In genomic region chr17:27206447-27206846, GRCh38 we compare ENCODE assay signal across 10 cellular contexts.
DNase-seq lines count a peak whose midpoint lies in the region; ATAC-seq and TF ChIP-seq lines count a peak whose summit lies in the region.
"Had no signal": no experiment of that assay in that cellular context is flagged by ENCODE, and none has a peak within 500 bp of the region (broad histone marks: within the 10 kb centered on the region; RNA-seq: fewer than 3 reads in every experiment).

No MANE protein-coding gene starts in this region.

- no peak overlapping the region for H3K9ac ChIP-seq in Loucy (ENCODE audit: low read depth, low read length, poor library complexity, severe bottlenecking)

- no peaks in the 10 kb centered on the region for H3F3A ChIP-seq in Loucy (ENCODE audit: low read depth)

- peak; percentile 68 for TF ChIP-seq CTCF in Loucy (conservative IDR thresholded peaks at IDR 0.05; ENCODE audit: low read length)
- TF ChIP-seq CTCF in WTC11 (IDR thresholded peaks at IDR 0.05): no peak
- TF ChIP-seq CTCF in osteocyte (IDR thresholded peaks at IDR 0.05): peak; percentile 17

- no peak overlapping the region for H3K4me2 ChIP-seq in Loucy (ENCODE audit: low read depth, low read length, poor library complexity, severe bottlenecking)

- ATAC-seq in WTC11: peak; percentile 69

- H4K20me1 ChIP-seq in Loucy (ENCODE audit: insufficient read depth, low read length, poor library complexity, severe bottlenecking): no peaks in the 10 kb centered on the region

- POLR2A ChIA-PET in WTC11 (lab: Charles Lee): no interaction called here

- no peaks in the 10 kb centered on the region for H3K9me2 ChIP-seq in Loucy (replicated peaks; ENCODE audit: low read depth, low read length)

- H3K27me3 Mint-ChIP-seq in WTC11 (ENCODE audit: low read depth): peaks cover 4% of the 10 kb centered on the region; the same call in 1 of the 2 replicates
- H3K27me3 Mint-ChIP-seq in osteocyte (ENCODE audit: unreplicated experiment): peaks cover 19% of the 10 kb centered on the region

- no peaks in the 10 kb centered on the region for H3K9me3 ChIP-seq in Loucy (ENCODE audit: insufficient read depth, low read depth, low read length)

- H3K4me1 Mint-ChIP-seq in WTC11: no peaks in the 10 kb centered on the region
- peaks cover 11% of the 10 kb centered on the region for H3K4me1 Mint-ChIP-seq in osteocyte (ENCODE audit: unreplicated experiment)
- H3K4me1 Mint-ChIP-seq: nephron progenitor cell had no signal

- H2AFZ ChIP-seq in Loucy (ENCODE audit: low read length): no peak overlapping the region

- CTCF ChIA-PET in WTC11 (lab: Charles Lee): interaction anchor here (0.5 to 1.8 kb wide), 10 partner anchors 8 to 127 kb away, joined by 3 to 8 read pairs (median 4); no protein-coding TSS in a partner anchor

- no peak overlapping the region for H3K4me3 Mint-ChIP-seq in WTC11
- no peak overlapping the region for H3K4me3 Mint-ChIP-seq in osteocyte (ENCODE audit: unreplicated experiment)
- H3K4me3 Mint-ChIP-seq: nephron progenitor cell had no signal

- no peak overlapping the region for H3K4me3 ChIP-seq in Loucy (ENCODE audit: low read length, poor library complexity, severe bottlenecking)

- H3K27me3 ChIP-seq in Loucy (ENCODE audit: insufficient read depth, low read length, poor library complexity, severe bottlenecking): no peaks in the 10 kb centered on the region

- H3K9me3 Mint-ChIP-seq in WTC11 (peaks cover 65% of the 10 kb centered on the region), osteocyte (ENCODE audit: unreplicated experiment) (peaks cover 7% of the 10 kb centered on the region)

- no peaks in the 10 kb centered on the region for H3K79me2 ChIP-seq in Loucy (ENCODE audit: insufficient read depth, low read length)

- peaks cover 19% of the 10 kb centered on the region for H3K36me3 Mint-ChIP-seq in WTC11
- H3K36me3 Mint-ChIP-seq in osteocyte (ENCODE audit: unreplicated experiment): no peaks in the 10 kb centered on the region

- H3K4me1 ChIP-seq in Loucy (ENCODE audit: insufficient read depth, low read length, poor library complexity, severe bottlenecking): no peaks in the 10 kb centered on the region

- no peaks in the 10 kb centered on the region for H3K36me3 ChIP-seq in Loucy (ENCODE audit: insufficient read depth, low read length)

- H3K27ac Mint-ChIP-seq in WTC11 (no peak overlapping the region), osteocyte (ENCODE audit: unreplicated experiment) (no peak overlapping the region)
- H3K27ac Mint-ChIP-seq: nephron progenitor cell had no signal

- peak; percentile 64 for DNase-seq in SIG-M5 treated with dmso at 0.1 percent for 504 hours (lab: John Stamatoyannopoulos, UW; ENCODE audit: unreplicated experiment)
- DNase-seq in SIG-M5 (lab: John Stamatoyannopoulos, UW): no peak
- peak; percentile 14 for DNase-seq in WTC11 (ENCODE audit: low spot score)
- DNase-seq in osteocyte (ENCODE audit: extremely low spot score, unreplicated experiment): no peak
- no peak for DNase-seq in activated CD4-positive, alpha-beta T cell treated with anti-CD3 and anti-CD28 coated beads for 1 hour
- DNase-seq in NCI-H146 (lab: John Stamatoyannopoulos, UW): no peak
- no peak for DNase-seq in hippocampal formation (lab: John Stamatoyannopoulos, UW)
- DNase-seq: activated T-cell treated with anti-CD3 and anti-CD28 coated beads, Interleukin-2, amount 50 U/mL, for 1 hour; nephron progenitor cell had no signal

TF ChIP-seq in WTC11, 78 proteins besides CTCF, POLR2A, EP300 and RAD21:
- TF ChIP-seq, protein P1, sequence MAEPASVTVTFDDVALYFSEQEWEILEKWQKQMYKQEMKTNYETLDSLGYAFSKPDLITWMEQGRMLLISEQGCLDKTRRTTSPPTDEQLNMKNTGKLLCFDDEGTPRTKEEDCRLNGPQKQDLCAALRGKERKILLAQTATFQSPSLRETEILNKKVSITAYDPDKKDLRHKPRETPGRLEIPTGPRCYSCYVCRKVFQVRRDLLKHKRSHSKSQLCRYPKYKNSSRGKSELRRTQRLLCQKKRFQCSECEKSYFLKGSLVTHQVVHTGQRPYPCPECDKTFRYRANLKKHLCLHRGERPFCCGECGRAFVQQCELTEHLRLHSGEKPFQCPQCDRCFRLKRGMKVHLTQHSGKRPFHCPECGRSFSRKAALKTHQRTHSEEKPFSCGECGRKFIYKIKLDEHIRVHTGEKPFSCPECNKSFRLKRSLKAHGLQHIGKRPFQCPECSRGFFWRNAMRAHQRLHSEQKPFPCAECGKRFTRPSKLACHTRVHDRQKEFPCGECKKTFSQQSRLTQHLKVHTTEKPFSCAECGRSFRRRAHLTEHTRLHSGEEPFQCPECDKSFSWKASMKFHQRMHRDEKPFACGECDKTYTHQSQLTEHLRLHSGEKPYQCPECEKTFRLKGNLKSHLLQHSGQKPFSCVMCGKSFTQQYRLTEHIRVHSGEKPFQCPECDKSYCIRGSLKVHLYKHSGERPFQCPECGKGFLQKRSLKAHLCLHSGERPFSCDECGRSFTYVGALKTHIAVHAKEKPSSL (CRISPR knock-in tag; conservative IDR thresholded peaks at IDR 0.05): no peak
- no peak for TF ChIP-seq ZNF121 (CRISPR knock-in tag; IDR thresholded peaks at IDR 0.05)
- TF ChIP-seq NFYB (CRISPR knock-in tag; conservative IDR thresholded peaks at IDR 0.05; ENCODE audit: low read depth): no peak
- no peak for TF ChIP-seq ZNF423 (CRISPR knock-in tag; IDR thresholded peaks at IDR 0.05)
- TF ChIP-seq JAZF1 (CRISPR knock-in tag; IDR thresholded peaks at IDR 0.05): no peak
- TF ChIP-seq ZNF416 (CRISPR knock-in tag; IDR thresholded peaks at IDR 0.05): no peak
- no peak for TF ChIP-seq NR1H2 (CRISPR knock-in tag; IDR thresholded peaks at IDR 0.05)
- TF ChIP-seq, protein P2, sequence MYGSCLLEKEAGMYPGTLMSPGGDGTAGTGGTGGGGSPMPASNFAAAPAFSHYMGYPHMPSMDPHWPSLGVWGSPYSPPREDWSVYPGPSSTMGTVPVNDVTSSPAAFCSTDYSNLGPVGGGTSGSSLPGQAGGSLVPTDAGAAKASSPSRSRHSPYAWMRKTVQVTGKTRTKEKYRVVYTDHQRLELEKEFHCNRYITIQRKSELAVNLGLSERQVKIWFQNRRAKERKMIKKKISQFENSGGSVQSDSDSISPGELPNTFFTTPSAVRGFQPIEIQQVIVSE (CRISPR knock-in tag; IDR thresholded peaks at IDR 0.05; ENCODE audit: borderline replicate concordance): no peak
- TF ChIP-seq MYBL2 (CRISPR knock-in tag; IDR thresholded peaks at IDR 0.05): no peak
- no peak for TF ChIP-seq ESRRA (CRISPR knock-in tag; IDR thresholded peaks at IDR 0.05; ENCODE audit: borderline replicate concordance)
- TF ChIP-seq, protein P3, sequence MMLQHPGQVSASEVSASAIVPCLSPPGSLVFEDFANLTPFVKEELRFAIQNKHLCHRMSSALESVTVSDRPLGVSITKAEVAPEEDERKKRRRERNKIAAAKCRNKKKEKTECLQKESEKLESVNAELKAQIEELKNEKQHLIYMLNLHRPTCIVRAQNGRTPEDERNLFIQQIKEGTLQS (CRISPR knock-in tag; conservative IDR thresholded peaks at IDR 0.05): no peak
- TF ChIP-seq STAT6 (CRISPR knock-in tag; conservative IDR thresholded peaks at IDR 0.05; ENCODE audit: low read depth): no peak
- TF ChIP-seq, protein P4, sequence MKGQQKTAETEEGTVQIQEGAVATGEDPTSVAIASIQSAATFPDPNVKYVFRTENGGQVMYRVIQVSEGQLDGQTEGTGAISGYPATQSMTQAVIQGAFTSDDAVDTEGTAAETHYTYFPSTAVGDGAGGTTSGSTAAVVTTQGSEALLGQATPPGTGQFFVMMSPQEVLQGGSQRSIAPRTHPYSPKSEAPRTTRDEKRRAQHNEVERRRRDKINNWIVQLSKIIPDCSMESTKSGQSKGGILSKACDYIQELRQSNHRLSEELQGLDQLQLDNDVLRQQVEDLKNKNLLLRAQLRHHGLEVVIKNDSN (CRISPR knock-in tag; IDR thresholded peaks at IDR 0.05): no peak
- TF ChIP-seq, protein P5, sequence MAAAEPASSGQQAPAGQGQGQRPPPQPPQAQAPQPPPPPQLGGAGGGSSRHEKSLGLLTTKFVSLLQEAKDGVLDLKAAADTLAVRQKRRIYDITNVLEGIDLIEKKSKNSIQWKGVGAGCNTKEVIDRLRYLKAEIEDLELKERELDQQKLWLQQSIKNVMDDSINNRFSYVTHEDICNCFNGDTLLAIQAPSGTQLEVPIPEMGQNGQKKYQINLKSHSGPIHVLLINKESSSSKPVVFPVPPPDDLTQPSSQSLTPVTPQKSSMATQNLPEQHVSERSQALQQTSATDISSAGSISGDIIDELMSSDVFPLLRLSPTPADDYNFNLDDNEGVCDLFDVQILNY (CRISPR knock-in tag; IDR thresholded peaks at IDR 0.05): no peak
- no peak for TF ChIP-seq FOXJ3 (CRISPR knock-in tag; IDR thresholded peaks at IDR 0.05; ENCODE audit: borderline replicate concordance)
- TF ChIP-seq NFE2L1 (CRISPR knock-in tag; IDR thresholded peaks at IDR 0.05): no peak

Comparison
In these comparisons a context has a peak if more than half of its experiments do, and no peak if none do; other contexts are left out.
1. DNase-seq: peak in SIG-M5 treated with dmso at 0.1 percent for 504 hours (single experiment) and WTC11 (single experiment); none in SIG-M5 (single experiment), osteocyte (single experiment), activated CD4-positive, alpha-beta T cell treated with anti-CD3 and anti-CD28 coated beads for 1 hour (single experiment), NCI-H146 (single experiment) and hippocampal formation (0 of 2).